In the genomic region with DNA sequence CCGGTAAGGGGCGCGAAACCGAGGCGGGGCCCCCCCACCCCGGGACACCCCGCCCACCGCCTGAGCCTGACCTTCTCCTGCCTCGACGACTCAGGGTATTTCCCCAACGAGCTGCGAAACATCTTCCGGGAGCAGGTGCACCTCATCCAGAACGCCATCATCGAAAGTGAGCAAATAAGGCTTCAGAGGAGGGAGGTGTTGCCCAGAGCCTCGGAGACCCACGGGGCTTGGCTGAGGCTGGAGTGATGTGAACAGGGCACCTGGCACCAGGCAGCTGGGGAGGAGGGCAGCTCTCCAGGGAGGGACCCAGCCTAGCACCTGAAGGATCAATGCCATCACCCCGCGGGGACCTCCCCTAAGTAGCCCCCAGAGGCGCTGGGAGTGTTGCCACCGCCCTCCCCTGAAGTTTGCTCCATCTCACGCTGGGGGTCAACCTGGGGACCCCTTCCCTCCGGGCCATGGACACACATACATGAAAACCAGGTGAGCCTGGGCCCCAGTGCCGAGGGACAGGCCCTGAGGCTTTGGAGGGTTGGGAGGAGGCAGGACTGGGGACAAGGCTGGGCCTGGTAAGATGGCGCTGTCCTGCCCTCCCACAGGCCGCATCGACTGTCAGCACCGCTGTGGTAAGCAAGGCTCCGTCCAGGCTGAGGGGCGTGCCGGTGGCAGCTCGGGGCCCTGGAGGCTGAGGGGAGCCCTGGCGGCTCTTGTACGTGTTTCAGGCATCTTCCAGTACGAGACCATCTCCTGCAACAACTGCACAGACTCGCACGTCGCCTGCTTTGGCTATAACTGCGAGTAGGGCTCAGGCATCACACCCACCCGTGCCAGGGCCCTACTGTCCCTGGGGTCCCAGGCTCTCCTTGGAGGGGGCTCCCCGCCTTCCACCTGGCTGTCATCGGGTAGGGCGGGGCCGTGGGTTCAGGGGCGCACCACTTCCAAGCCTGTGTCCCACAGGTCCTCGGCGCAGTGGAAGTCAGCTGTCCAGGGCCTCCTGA, we compare ENCODE assay signal across 8 cellular contexts. TPM values are rescaled to one million over a fixed set of nuclear protein-coding genes. Genes with fewer than 3 reads are reported as not detected.
DNase-seq lines count a peak whose midpoint lies in the region; FAIRE-seq and TF ChIP-seq lines count a peak whose summit lies in the region.

No MANE protein-coding gene starts in this region.

- H3K4me1 ChIP-seq in GM23248 (ENCODE audit: insufficient read depth) (no peaks in the 10 kb centered on the region), ovary (ENCODE audit: insufficient read depth) (peaks cover 19% of the 10 kb centered on the region)

- H3K9ac ChIP-seq in GM23248, result peak overlapping the region; percentile 48

- H3K27ac ChIP-seq in C4-2B (peak overlapping the region; percentile 58), GM23248 (no peak overlapping the region), ovary (peak overlapping the region; percentile 52 to 68)

- H3K27me3 ChIP-seq in GM23248 (replicated peaks; ENCODE audit: insufficient read depth), result no peaks in the 10 kb centered on the region
- H3K27me3 ChIP-seq in ovary, result no peaks in the 10 kb centered on the region

- TF ChIP-seq POLR2A in ovary (IDR thresholded peaks at IDR 0.05), result no peak

- FAIRE-seq in D721Med (lab: Jason Lieb, UNC), result no peak

- H3K36me3 ChIP-seq in GM23248 (ENCODE audit: low read depth) (peaks cover 3% of the 10 kb centered on the region; the same call in 1 of the 2 replicates), ovary (no peaks in the 10 kb centered on the region)

- TF ChIP-seq EP300 in ovary (IDR thresholded peaks at IDR 0.05), result no peak

- H3K9me2 ChIP-seq in GM23248 (ENCODE audit: insufficient read depth), result no peaks in the 10 kb centered on the region

- intact Hi-C loops in ovary (cut with DNase I), result loop anchor here in 1 of 4 donors (5.0 kb wide), 1 partner anchor 55 kb away; the partner anchor contains the start of gene AP3D1

- DNase-seq in GM23248, result peak; percentile 14
- peak; percentile 65 for DNase-seq in T-helper 22 cell (ENCODE audit: low read depth)
- DNase-seq in effector CD4-positive, alpha-beta T cell, result peak; percentile 46
- DNase-seq in ovary, result peak; percentile 47 to 70 (median 67)
- no peak for DNase-seq in GOT3 (lab: John Stamatoyannopoulos, UW)
- no peak for DNase-seq in HuH-7 (ENCODE audit: low spot score)
- no peak for DNase-seq in D721Med (ENCODE audit: insufficient read length, low spot score)

- H3K9me3 ChIP-seq in GM23248 (ENCODE audit: low read depth) (no peaks in the 10 kb centered on the region), ovary (no peaks in the 10 kb centered on the region)

- H3K4me3 ChIP-seq in GM23248, result peak overlapping the region; percentile 61
- H3K4me3 ChIP-seq in ovary, result peak overlapping the region; percentile 37

- no peaks in the 10 kb centered on the region for H4K20me1 ChIP-seq in GM23248 (ENCODE audit: insufficient read depth)

- in situ Hi-C loops in GM23248 (cut with MboI), result no loop called here

- 64% methylated on average over 47 of the region's 47 CpGs for WGBS in GM23248 (ENCODE audit: low coverage in 1 of 2, low lambda C conversion rate in 2 of 2, missing lambda C conversion rate in 2 of 2), 2 experiments
- 45 to 63% (median 58%) methylated on average over 36 to 47 of the region's 47 CpGs for WGBS in ovary, 3 donors

- no peak overlapping the region for H2AFZ ChIP-seq in GM23248

- H3F3A ChIP-seq in GM23248 (ENCODE audit: insufficient read depth), result peaks cover 17% of the 10 kb centered on the region

- TF ChIP-seq CTCF in C4-2B (conservative IDR thresholded peaks at IDR 0.05) (no peak), ovary (IDR thresholded peaks at IDR 0.05) (no peak), D721Med (IDR thresholded peaks at IDR 0.05; ENCODE audit: insufficient read depth, missing control alignments) (no peak)

- peaks cover 51% of the 10 kb centered on the region for H3K79me2 ChIP-seq in GM23248 (ENCODE audit: insufficient read depth)

- peak overlapping the region; percentile 83 for H3K4me2 ChIP-seq in GM23248 (ENCODE audit: unreplicated experiment)

RNA-seq across cellular contexts. Expression of gene IZUMO4, which starts 0.9 kb away (rescaled TPM):
- total RNA-seq in GM23248 (2014; rRNA removed; shearing (Covaris generic)), result 1.6 and 2.3 TPM in 2 replicates
- 0.89 and 1.5 TPM in 2 replicates for polyA plus RNA-seq in GM23248 (2016; fragmentation: Nextera tagmentation; extraction: Ambion mirVana)
- 10 to 100 TPM in 5 of 7 donors, 1 to 10 TPM in 2; 4.5 to 24.5 (median 10.7) TPM for total RNA-seq in ovary
- 10 to 100 TPM in 1 of 2 donors, 1 to 10 TPM in 1; 1.8 to 31.7 TPM for polyA plus RNA-seq in ovary

RNA-seq across cellular contexts. Expression of gene MOB3A, which starts 1.5 kb away (rescaled TPM):
- 38.7 and 53.1 TPM in 2 replicates for total RNA-seq in GM23248 (2014; rRNA removed; shearing (Covaris generic))
- polyA plus RNA-seq in GM23248 (2016; fragmentation: Nextera tagmentation; extraction: Ambion mirVana) (53.7 and 57.0 TPM in 2 replicates), ovary (10 to 100 TPM; 21.1 to 22.5 TPM)
- total RNA-seq in ovary, result 10 to 100 TPM; 16.6 to 61.5 (median 47.8) TPM

RNA-seq across cellular contexts. Expression of gene MKNK2, which starts 46.6 kb away (rescaled TPM):
- 78.6 and 83.2 TPM in 2 replicates for total RNA-seq in GM23248 (2014; rRNA removed; shearing (Covaris generic))
- polyA plus RNA-seq in GM23248 (2016; fragmentation: Nextera tagmentation; extraction: Ambion mirVana), result 28.9 and 37.6 TPM in 2 replicates
- 100 to 1,000 TPM in 5 of 7 donors, 10 to 100 TPM in 2; 58.3 to 186 (median 122) TPM for total RNA-seq in ovary
- polyA plus RNA-seq in ovary, result 10 to 100 TPM; 22.1 to 69.5 TPM

RNA-seq across cellular contexts. Expression of gene AP3D1, which starts 53.7 kb away (rescaled TPM):
- total RNA-seq in GM23248 (2014; rRNA removed; shearing (Covaris generic)), result 95.4 and 97.6 TPM in 2 replicates
- polyA plus RNA-seq in GM23248 (2016; fragmentation: Nextera tagmentation; extraction: Ambion mirVana), result 65.2 and 79.0 TPM in 2 replicates
- 100 to 1,000 TPM in 1 of 7 donors, 10 to 100 TPM in 6; 36.7 to 102 (median 75.4) TPM for total RNA-seq in ovary
- polyA plus RNA-seq in ovary, result 10 to 100 TPM; 43.5 to 49.9 TPM

Comparison
In these comparisons a context has a peak if more than half of its experiments do, and no peak if none do; other contexts are left out.
1. DNase-seq: peak in GM23248 (single experiment), T-helper 22 cell (single experiment), effector CD4-positive, alpha-beta T cell (single experiment) and ovary (5 of 5); none in GOT3 (single experiment), HuH-7 (single experiment) and D721Med (single experiment).